Comparison of ENCODE assay signal across 2 cellular contexts in the genomic region with DNA sequence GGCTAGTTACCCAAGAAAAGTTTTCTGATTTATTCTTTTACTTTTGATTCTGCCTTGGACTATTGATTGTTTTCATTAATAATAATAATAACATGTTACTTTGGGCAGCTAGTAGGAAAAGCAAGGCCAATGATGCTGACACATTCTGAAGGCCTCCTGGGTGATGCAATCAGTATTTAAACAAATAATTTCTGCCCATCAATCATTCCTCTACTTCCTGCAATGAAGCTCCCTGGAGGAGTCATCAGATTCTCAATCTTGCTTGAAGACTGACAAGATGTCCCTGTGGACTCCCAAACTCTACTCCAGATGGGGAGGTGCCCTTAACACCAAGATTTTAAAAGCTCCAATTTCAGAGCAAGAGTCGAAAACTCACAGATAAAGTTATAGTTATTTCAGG.
TF ChIP-seq lines count a peak whose summit lies in the region.

A gene with protein sequence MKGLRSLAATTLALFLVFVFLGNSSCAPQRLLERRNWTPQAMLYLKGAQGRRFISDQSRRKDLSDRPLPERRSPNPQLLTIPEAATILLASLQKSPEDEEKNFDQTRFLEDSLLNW (plus strand): TSS at position 244 of the 400 bp plus-strand sequence. CDS start 177 bp downstream, outside the sequence.

TF ChIP-seq in SK-N-SH, 30 proteins besides CTCF, POLR2A, EP300 and RAD21 (continued from another document):
- TF ChIP-seq, protein P1, sequence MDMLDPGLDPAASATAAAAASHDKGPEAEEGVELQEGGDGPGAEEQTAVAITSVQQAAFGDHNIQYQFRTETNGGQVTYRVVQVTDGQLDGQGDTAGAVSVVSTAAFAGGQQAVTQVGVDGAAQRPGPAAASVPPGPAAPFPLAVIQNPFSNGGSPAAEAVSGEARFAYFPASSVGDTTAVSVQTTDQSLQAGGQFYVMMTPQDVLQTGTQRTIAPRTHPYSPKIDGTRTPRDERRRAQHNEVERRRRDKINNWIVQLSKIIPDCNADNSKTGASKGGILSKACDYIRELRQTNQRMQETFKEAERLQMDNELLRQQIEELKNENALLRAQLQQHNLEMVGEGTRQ (IDR thresholded peaks at IDR 0.05; ENCODE audit: borderline replicate concordance, low read depth, low read length), result no peak
- TF ChIP-seq, protein P2, sequence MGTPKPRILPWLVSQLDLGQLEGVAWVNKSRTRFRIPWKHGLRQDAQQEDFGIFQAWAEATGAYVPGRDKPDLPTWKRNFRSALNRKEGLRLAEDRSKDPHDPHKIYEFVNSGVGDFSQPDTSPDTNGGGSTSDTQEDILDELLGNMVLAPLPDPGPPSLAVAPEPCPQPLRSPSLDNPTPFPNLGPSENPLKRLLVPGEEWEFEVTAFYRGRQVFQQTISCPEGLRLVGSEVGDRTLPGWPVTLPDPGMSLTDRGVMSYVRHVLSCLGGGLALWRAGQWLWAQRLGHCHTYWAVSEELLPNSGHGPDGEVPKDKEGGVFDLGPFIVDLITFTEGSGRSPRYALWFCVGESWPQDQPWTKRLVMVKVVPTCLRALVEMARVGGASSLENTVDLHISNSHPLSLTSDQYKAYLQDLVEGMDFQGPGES (IDR thresholded peaks at IDR 0.05; ENCODE audit: low read depth, low read length), result no peak
- TF ChIP-seq NRF1 (IDR thresholded peaks at IDR 0.05; ENCODE audit: low read depth, low read length) (no peak), RCOR1 (IDR thresholded peaks at IDR 0.05; ENCODE audit: low read length) (no peak), MEF2A (IDR thresholded peaks at IDR 0.05; ENCODE audit: borderline replicate concordance, low read depth) (no peak), EZH2phosphoT487 (IDR thresholded peaks at IDR 0.05; ENCODE audit: borderline replicate concordance, low read depth) (no peak), CHD2 (IDR thresholded peaks at IDR 0.05; ENCODE audit: low read length, partially characterized antibody) (no peak), RXRA (IDR thresholded peaks at IDR 0.05; ENCODE audit: borderline replicate concordance, low read depth) (no peak), FOXJ3 (CRISPR knock-in tag; IDR thresholded peaks at IDR 0.05) (no peak)
- TF ChIP-seq, protein P3, sequence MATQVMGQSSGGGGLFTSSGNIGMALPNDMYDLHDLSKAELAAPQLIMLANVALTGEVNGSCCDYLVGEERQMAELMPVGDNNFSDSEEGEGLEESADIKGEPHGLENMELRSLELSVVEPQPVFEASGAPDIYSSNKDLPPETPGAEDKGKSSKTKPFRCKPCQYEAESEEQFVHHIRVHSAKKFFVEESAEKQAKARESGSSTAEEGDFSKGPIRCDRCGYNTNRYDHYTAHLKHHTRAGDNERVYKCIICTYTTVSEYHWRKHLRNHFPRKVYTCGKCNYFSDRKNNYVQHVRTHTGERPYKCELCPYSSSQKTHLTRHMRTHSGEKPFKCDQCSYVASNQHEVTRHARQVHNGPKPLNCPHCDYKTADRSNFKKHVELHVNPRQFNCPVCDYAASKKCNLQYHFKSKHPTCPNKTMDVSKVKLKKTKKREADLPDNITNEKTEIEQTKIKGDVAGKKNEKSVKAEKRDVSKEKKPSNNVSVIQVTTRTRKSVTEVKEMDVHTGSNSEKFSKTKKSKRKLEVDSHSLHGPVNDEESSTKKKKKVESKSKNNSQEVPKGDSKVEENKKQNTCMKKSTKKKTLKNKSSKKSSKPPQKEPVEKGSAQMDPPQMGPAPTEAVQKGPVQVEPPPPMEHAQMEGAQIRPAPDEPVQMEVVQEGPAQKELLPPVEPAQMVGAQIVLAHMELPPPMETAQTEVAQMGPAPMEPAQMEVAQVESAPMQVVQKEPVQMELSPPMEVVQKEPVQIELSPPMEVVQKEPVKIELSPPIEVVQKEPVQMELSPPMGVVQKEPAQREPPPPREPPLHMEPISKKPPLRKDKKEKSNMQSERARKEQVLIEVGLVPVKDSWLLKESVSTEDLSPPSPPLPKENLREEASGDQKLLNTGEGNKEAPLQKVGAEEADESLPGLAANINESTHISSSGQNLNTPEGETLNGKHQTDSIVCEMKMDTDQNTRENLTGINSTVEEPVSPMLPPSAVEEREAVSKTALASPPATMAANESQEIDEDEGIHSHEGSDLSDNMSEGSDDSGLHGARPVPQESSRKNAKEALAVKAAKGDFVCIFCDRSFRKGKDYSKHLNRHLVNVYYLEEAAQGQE (IDR thresholded peaks at IDR 0.05; ENCODE audit: low read depth, low read length), result no peak
- TF ChIP-seq, protein P4, sequence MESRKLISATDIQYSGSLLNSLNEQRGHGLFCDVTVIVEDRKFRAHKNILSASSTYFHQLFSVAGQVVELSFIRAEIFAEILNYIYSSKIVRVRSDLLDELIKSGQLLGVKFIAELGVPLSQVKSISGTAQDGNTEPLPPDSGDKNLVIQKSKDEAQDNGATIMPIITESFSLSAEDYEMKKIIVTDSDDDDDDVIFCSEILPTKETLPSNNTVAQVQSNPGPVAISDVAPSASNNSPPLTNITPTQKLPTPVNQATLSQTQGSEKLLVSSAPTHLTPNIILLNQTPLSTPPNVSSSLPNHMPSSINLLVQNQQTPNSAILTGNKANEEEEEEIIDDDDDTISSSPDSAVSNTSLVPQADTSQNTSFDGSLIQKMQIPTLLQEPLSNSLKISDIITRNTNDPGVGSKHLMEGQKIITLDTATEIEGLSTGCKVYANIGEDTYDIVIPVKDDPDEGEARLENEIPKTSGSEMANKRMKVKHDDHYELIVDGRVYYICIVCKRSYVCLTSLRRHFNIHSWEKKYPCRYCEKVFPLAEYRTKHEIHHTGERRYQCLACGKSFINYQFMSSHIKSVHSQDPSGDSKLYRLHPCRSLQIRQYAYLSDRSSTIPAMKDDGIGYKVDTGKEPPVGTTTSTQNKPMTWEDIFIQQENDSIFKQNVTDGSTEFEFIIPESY (IDR thresholded peaks at IDR 0.05; ENCODE audit: borderline replicate concordance, low read depth), result no peak
- TF ChIP-seq, protein P5, sequence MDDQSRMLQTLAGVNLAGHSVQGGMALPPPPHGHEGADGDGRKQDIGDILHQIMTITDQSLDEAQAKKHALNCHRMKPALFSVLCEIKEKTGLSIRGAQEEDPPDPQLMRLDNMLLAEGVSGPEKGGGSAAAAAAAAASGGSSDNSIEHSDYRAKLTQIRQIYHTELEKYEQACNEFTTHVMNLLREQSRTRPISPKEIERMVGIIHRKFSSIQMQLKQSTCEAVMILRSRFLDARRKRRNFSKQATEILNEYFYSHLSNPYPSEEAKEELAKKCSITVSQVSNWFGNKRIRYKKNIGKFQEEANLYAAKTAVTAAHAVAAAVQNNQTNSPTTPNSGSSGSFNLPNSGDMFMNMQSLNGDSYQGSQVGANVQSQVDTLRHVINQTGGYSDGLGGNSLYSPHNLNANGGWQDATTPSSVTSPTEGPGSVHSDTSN (IDR thresholded peaks at IDR 0.05), result no peak

TF ChIP-seq in SK-N-SH treated with all-trans-retinoic acid at 6 μM for 48 hours, 23 proteins besides CTCF, POLR2A, EP300 and RAD21:
- TF ChIP-seq, protein P6, sequence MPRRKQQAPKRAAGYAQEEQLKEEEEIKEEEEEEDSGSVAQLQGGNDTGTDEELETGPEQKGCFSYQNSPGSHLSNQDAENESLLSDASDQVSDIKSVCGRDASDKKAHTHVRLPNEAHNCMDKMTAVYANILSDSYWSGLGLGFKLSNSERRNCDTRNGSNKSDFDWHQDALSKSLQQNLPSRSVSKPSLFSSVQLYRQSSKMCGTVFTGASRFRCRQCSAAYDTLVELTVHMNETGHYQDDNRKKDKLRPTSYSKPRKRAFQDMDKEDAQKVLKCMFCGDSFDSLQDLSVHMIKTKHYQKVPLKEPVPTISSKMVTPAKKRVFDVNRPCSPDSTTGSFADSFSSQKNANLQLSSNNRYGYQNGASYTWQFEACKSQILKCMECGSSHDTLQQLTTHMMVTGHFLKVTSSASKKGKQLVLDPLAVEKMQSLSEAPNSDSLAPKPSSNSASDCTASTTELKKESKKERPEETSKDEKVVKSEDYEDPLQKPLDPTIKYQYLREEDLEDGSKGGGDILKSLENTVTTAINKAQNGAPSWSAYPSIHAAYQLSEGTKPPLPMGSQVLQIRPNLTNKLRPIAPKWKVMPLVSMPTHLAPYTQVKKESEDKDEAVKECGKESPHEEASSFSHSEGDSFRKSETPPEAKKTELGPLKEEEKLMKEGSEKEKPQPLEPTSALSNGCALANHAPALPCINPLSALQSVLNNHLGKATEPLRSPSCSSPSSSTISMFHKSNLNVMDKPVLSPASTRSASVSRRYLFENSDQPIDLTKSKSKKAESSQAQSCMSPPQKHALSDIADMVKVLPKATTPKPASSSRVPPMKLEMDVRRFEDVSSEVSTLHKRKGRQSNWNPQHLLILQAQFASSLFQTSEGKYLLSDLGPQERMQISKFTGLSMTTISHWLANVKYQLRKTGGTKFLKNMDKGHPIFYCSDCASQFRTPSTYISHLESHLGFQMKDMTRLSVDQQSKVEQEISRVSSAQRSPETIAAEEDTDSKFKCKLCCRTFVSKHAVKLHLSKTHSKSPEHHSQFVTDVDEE (CRISPR knock-in tag; IDR thresholded peaks at IDR 0.05), result no peak
- TF ChIP-seq ESRRG (CRISPR knock-in tag; IDR thresholded peaks at IDR 0.05), result no peak
- TF ChIP-seq ZFP3 (CRISPR knock-in tag; IDR thresholded peaks at IDR 0.05), result no peak
- no peak for TF ChIP-seq OSR1 (CRISPR knock-in tag; IDR thresholded peaks at IDR 0.05)
- no peak for TF ChIP-seq ARNTL (CRISPR knock-in tag; IDR thresholded peaks at IDR 0.05; ENCODE audit: borderline replicate concordance, low read depth)
- TF ChIP-seq, protein P7, sequence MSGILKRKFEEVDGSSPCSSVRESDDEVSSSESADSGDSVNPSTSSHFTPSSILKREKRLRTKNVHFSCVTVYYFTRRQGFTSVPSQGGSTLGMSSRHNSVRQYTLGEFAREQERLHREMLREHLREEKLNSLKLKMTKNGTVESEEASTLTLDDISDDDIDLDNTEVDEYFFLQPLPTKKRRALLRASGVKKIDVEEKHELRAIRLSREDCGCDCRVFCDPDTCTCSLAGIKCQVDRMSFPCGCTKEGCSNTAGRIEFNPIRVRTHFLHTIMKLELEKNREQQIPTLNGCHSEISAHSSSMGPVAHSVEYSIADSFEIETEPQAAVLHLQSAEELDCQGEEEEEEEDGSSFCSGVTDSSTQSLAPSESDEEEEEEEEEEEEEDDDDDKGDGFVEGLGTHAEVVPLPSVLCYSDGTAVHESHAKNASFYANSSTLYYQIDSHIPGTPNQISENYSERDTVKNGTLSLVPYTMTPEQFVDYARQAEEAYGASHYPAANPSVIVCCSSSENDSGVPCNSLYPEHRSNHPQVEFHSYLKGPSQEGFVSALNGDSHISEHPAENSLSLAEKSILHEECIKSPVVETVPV (CRISPR knock-in tag; IDR thresholded peaks at IDR 0.05), result no peak
- TF ChIP-seq PPARA (CRISPR knock-in tag; IDR thresholded peaks at IDR 0.05; ENCODE audit: borderline replicate concordance), result no peak
